ENCODE assay signal across 9 cellular contexts in the genomic region with DNA sequence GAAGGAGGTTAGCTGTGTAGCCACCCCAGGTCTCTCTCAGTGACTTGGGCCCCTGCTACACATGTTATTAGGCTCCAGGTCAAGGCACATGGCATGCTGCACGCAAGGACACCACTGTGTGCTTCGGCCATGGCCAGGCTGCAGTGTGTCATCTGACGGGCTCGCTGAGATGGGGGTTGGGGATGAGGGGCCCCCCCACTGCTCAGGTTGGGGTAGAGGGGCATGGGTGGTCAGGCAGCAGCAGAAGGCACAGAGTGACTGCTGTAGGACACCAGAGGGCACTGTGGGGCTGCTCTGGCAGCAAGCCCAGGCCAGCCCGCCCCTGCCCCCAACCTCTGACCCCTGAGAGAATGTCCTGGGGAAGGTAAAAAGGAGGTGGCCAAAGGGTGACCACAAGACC. TPM values are rescaled to one million over a fixed set of nuclear protein-coding genes. Genes with fewer than 3 reads are reported as not detected.
DNase-seq lines count a peak whose midpoint lies in the region; ATAC-seq and TF ChIP-seq lines count a peak whose summit lies in the region.
"Had no signal": no experiment of that assay in that cellular context is flagged by ENCODE, and none has a peak within 500 bp of the region (broad histone marks: within the 10 kb centered on the region; RNA-seq: fewer than 3 reads in every experiment).

No MANE protein-coding gene starts in this region.

- no peak overlapping the region for H3K4me3 Mint-ChIP-seq in dendritic cell treated with granulocyte-macrophage colony-stimulating factor and Interleukin-4, amounts not matched to agents 40 ng/mL and 50 ng/mL, for 4 days
- H3K4me3 Mint-ChIP-seq in stimulated activated memory B cell treated with anti-CD40 and anti-IgM and Interleukin-4, amounts not matched to agents 10 μg/mL and 1 μg/mL and 100 μg/mL, for 72 hours, result no peak overlapping the region
- H3K4me3 Mint-ChIP-seq: IgD-negative memory B cell had no signal

- no peaks in the 10 kb centered on the region for H3K9me2 ChIP-seq in Karpas-422 (replicated peaks; ENCODE audit: insufficient read depth, low read length)

- H3K27ac Mint-ChIP-seq in dendritic cell treated with granulocyte-macrophage colony-stimulating factor and Interleukin-4, amounts not matched to agents 40 ng/mL and 50 ng/mL, for 4 days, result peak overlapping the region; percentile 38
- no peak overlapping the region for H3K27ac Mint-ChIP-seq in stimulated activated memory B cell treated with anti-CD40 and anti-IgM and Interleukin-4, amounts not matched to agents 10 μg/mL and 1 μg/mL and 100 μg/mL, for 72 hours

- H3K27ac ChIP-seq in Karpas-422 (ENCODE audit: low read length) (no peak overlapping the region), neutrophil (peak overlapping the region; percentile 68)

- intact Hi-C loops in dendritic cell treated with granulocyte-macrophage colony-stimulating factor and Interleukin-4, amounts not matched to agents 40 ng/mL and 50 ng/mL, for 4 days (cut with micrococcal nuclease), result no loop called here

- no peak overlapping the region for H3K4me2 ChIP-seq in Karpas-422 (ENCODE audit: low read depth, low read length, poor library complexity, severe bottlenecking)

- H3K27me3 ChIP-seq in GM06990 (replicated peaks; ENCODE audit: control insufficient read depth, insufficient read depth, low read length) (no peaks in the 10 kb centered on the region), Karpas-422 (ENCODE audit: low read length) (no peaks in the 10 kb centered on the region), neutrophil (no peaks in the 10 kb centered on the region)

- no peak for ATAC-seq in stimulated activated memory B cell treated with anti-CD40 and anti-IgM and Interleukin-4, amounts not matched to agents 10 μg/mL and 1 μg/mL and 100 μg/mL, for 72 hours

- peaks cover 92% of the 10 kb centered on the region for H3K36me3 Mint-ChIP-seq in dendritic cell treated with granulocyte-macrophage colony-stimulating factor and Interleukin-4, amounts not matched to agents 40 ng/mL and 50 ng/mL, for 4 days (ENCODE audit: low read depth)
- peaks cover 5% of the 10 kb centered on the region for H3K36me3 Mint-ChIP-seq in stimulated activated memory B cell treated with anti-CD40 and anti-IgM and Interleukin-4, amounts not matched to agents 10 μg/mL and 1 μg/mL and 100 μg/mL, for 72 hours
- H3K36me3 Mint-ChIP-seq: IgD-negative memory B cell had no signal

- peaks cover 29% of the 10 kb centered on the region for H3K79me2 ChIP-seq in Karpas-422 (ENCODE audit: low read length)

- H3K27me3 Mint-ChIP-seq in dendritic cell treated with granulocyte-macrophage colony-stimulating factor and Interleukin-4, amounts not matched to agents 40 ng/mL and 50 ng/mL, for 4 days, result no peaks in the 10 kb centered on the region
- H3K27me3 Mint-ChIP-seq in stimulated activated memory B cell treated with anti-CD40 and anti-IgM and Interleukin-4, amounts not matched to agents 10 μg/mL and 1 μg/mL and 100 μg/mL, for 72 hours, result no peaks in the 10 kb centered on the region
- H3K27me3 Mint-ChIP-seq: IgD-negative memory B cell had no signal

- peaks cover 79% of the 10 kb centered on the region for H3K4me1 Mint-ChIP-seq in dendritic cell treated with granulocyte-macrophage colony-stimulating factor and Interleukin-4, amounts not matched to agents 40 ng/mL and 50 ng/mL, for 4 days (ENCODE audit: low read depth)
- H3K4me1 Mint-ChIP-seq in stimulated activated memory B cell treated with anti-CD40 and anti-IgM and Interleukin-4, amounts not matched to agents 10 μg/mL and 1 μg/mL and 100 μg/mL, for 72 hours, result peaks cover 25% of the 10 kb centered on the region

- peaks cover 5% of the 10 kb centered on the region; the same call in 1 of the 2 replicates for H4K20me1 ChIP-seq in Karpas-422 (ENCODE audit: insufficient read depth, low read depth, low read length)

- no peak overlapping the region for H3K9ac ChIP-seq in Karpas-422 (ENCODE audit: low read length)

- peaks cover 7% of the 10 kb centered on the region for H3K4me1 ChIP-seq in Karpas-422 (ENCODE audit: low read length)
- peaks cover 45 to 58% of the 10 kb centered on the region in 2 experiments for H3K4me1 ChIP-seq in neutrophil (ENCODE audit: control insufficient read depth in 1 of 2, insufficient read depth in 1 of 2, low read depth in 1 of 2, low read length in 1 of 2)

- TF ChIP-seq CTCF in GM06990 (IDR thresholded peaks at IDR 0.05; ENCODE audit: insufficient read depth, low read length, poor library complexity, severe bottlenecking) (peak; percentile 62), neutrophil (IDR thresholded peaks at IDR 0.05) (peak; percentile 24)

- H3K9me3 ChIP-seq in Karpas-422 (ENCODE audit: low read length) (no peaks in the 10 kb centered on the region), neutrophil (no peaks in the 10 kb centered on the region)

- no peak overlapping the region for H3K4me3 ChIP-seq in GM06990 (replicated peaks; ENCODE audit: low read depth, low read length)
- H3K4me3 ChIP-seq in Karpas-422 (ENCODE audit: low read length), result no peak overlapping the region
- peak overlapping the region in 1 of 2 experiments; percentile 6 for H3K4me3 ChIP-seq in neutrophil (ENCODE audit: low read depth in 1 of 2, low read length in 1 of 2)

- H3K9me3 Mint-ChIP-seq in dendritic cell treated with granulocyte-macrophage colony-stimulating factor and Interleukin-4, amounts not matched to agents 40 ng/mL and 50 ng/mL, for 4 days, result no peaks in the 10 kb centered on the region
- H3K9me3 Mint-ChIP-seq in stimulated activated memory B cell treated with anti-CD40 and anti-IgM and Interleukin-4, amounts not matched to agents 10 μg/mL and 1 μg/mL and 100 μg/mL, for 72 hours, result no peaks in the 10 kb centered on the region
- H3K9me3 Mint-ChIP-seq: IgD-negative memory B cell had no signal

- DNase-seq in GM06990 (ENCODE audit: extremely low read depth, insufficient read length) (no peak), Karpas-422 (peak; percentile 63), inferior parietal cortex (ENCODE audit: extremely low spot score) (no peak), NCI-H2196 (lab: John Stamatoyannopoulos, UW; ENCODE audit: unreplicated experiment) (no peak), DMS153 treated with DMSO at 0.1 percent for 48 hours (lab: John Stamatoyannopoulos, UW; ENCODE audit: unreplicated experiment) (no peak)

- H3K36me3 ChIP-seq in GM06990 (ENCODE audit: control insufficient read depth, insufficient read depth, low read length) (peaks cover 33% of the 10 kb centered on the region), Karpas-422 (ENCODE audit: insufficient read depth, low read length) (no peaks in the 10 kb centered on the region), neutrophil (peaks cover 65% of the 10 kb centered on the region)

- no peak overlapping the region for H2AFZ ChIP-seq in Karpas-422 (ENCODE audit: low read length)

RNA-seq across cellular contexts. Expression of a gene that starts 32.2 kb away (rescaled TPM):
- total RNA-seq in Karpas-422 (2014; rRNA removed; shearing (Covaris generic); ENCODE audit: low replicate concordance), result 4.1 and 10.0 TPM in 2 replicates

RNA-seq across cellular contexts. Expression of a gene that starts 51.0 kb away (rescaled TPM):
- 22.5 and 73.2 TPM in 2 replicates for total RNA-seq in Karpas-422 (2014; rRNA removed; shearing (Covaris generic); ENCODE audit: low replicate concordance)

RNA-seq across cellular contexts. Expression of a gene that starts 51.7 kb away (rescaled TPM):
- total RNA-seq in Karpas-422 (2014; rRNA removed; shearing (Covaris generic); ENCODE audit: low replicate concordance), result 10.9 and 14.8 TPM in 2 replicates
